ENCODE assay signal across 30 cellular contexts in the genomic region with DNA sequence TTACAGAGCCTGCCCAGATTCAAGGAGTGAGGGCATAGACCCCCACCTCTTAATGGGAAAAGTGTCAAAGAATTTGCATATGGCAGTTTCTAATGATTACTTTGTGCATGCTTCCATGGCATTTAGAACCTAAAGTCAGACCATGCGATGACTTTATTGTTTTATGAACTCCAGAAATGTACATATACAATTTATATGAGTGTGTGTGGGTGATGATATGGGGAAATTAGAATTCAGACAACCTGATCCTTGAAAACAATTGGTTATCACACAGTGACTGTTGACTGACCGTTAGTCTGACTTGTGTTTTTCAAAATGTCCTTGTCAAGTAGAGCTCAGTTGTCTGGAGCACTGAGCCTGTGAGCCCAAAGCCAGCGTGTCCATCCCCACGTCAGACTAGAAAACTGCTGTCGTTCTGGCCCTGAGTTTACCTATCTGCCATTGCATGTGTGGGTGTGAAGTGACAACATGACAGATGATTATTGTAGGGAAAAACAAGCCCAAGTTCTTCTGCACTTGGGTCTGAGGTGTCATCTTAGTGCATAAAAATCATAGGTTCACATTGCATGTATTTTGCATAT.
"Had no signal": no experiment of that assay in that cellular context is flagged by ENCODE, and none has a peak within 500 bp of the region (broad histone marks: within the 10 kb centered on the region; RNA-seq: fewer than 3 reads in every experiment).

No MANE protein-coding gene starts in this region.

- H3K9me3 ChIP-seq: body of pancreas, colonic mucosa, esophagus squamous epithelium, gastroesophageal sphincter, heart right ventricle had no signal

- H3K36me3 ChIP-seq: cardiac muscle cell, colonic mucosa, esophagus squamous epithelium, gastroesophageal sphincter, heart right ventricle had no signal

- H3K36me3 Mint-ChIP-seq: activated naive CD8-positive, alpha-beta T cell had no signal

- DNase-seq: activated CD4-positive, alpha-beta memory T cell treated with anti-CD3 and anti-CD28 coated beads, Interleukin-2, amount 10 ng/mL, durations not matched to agents 7 days and 5 days; activated CD4-positive, alpha-beta T cell treated with anti-CD3 and anti-CD28 coated beads for 36 hours; activated CD4-positive, alpha-beta T cell treated with anti-CD3 and anti-CD28 coated beads, Interleukin-2, amount 10 ng/mL, durations not matched to agents 24 days and 14 days; activated CD4-positive, alpha-beta T cell treated with anti-CD3 and anti-CD28 coated beads, Interleukin-2, amount 50 U/mL, for 4 hours; activated CD4-positive, CD25-positive, alpha-beta regulatory T cell; activated CD4-positive, CD25-positive, alpha-beta regulatory T cell treated with anti-CD3 and anti-CD28 coated beads, Interleukin-2, amount 50 U/mL, for 72 hours; activated effector memory CD4-positive, alpha-beta T cell treated with Interleukin-2 at 50 U/mL for 16 hours; activated gamma-delta T cell treated with Interleukin-2 at 50 U/mL for 16 hours; activated naive CD4-positive, alpha-beta T cell treated with anti-CD3 and anti-CD28 coated beads, Interleukin-2, amount 50 U/mL, for 16 hours; activated naive CD4-positive, alpha-beta T cell treated with Interleukin-2 at 50 U/mL for 16 hours; activated T-cell treated with anti-CD3 and anti-CD28 coated beads, Interleukin-2, amount 50 U/mL, for 4 hours; amygdala; aorta; body of pancreas; central memory CD4-positive, alpha-beta T cell; cerebellar nuclear complex; effector CD8-positive, alpha-beta T cell; esophagus squamous epithelium; foreskin melanocyte; heart right ventricle; T-helper 1 cell; T-helper 17 cell; T1000 had no signal

- ATAC-seq: activated CD4-positive, alpha-beta T cell treated with anti-CD3 and anti-CD28 coated beads for 36 hours; activated T-cell treated with anti-CD3 and anti-CD28 coated beads, Interleukin-2, amount 50 U/mL, for 4 hours; activated T-helper 17 cell treated with anti-CD3 and anti-CD28 coated beads, Interleukin-2, amount 50 U/mL, for 72 hours; body of pancreas; gastroesophageal sphincter; heart right ventricle; T-helper 17 cell had no signal

- H3K9me3 Mint-ChIP-seq: activated CD4-positive, alpha-beta memory T cell treated with anti-CD3 and anti-CD28 coated beads, Interleukin-2, amount 10 ng/mL, durations not matched to agents 7 days and 5 days; activated CD4-positive, alpha-beta T cell treated with anti-CD3 and anti-CD28 coated beads, Interleukin-2, amount 10 ng/mL, durations not matched to agents 24 days and 14 days; activated T-cell treated with anti-CD3 and anti-CD28 coated beads, Interleukin-2, amount 50 U/mL, for 4 hours; activated T-helper 17 cell treated with anti-CD3 and anti-CD28 coated beads, Interleukin-2, amount 50 U/mL, for 72 hours; T-helper 2 cell treated with Interferon-gamma antibody and Interleukin-4, amounts not matched to agents 5 μg/mL and 100 μg/mL, for 36 hours had no signal

- H3K27ac ChIP-seq: body of pancreas, cardiac muscle cell, colonic mucosa, epithelial cell of prostate, esophagus squamous epithelium, gastroesophageal sphincter, heart right ventricle had no signal

- H3K27ac Mint-ChIP-seq: activated CD4-positive, alpha-beta memory T cell treated with anti-CD3 and anti-CD28 coated beads, Interleukin-2, amount 10 ng/mL, durations not matched to agents 7 days and 5 days; activated CD4-positive, alpha-beta T cell treated with anti-CD3 and anti-CD28 coated beads for 36 hours; activated CD4-positive, alpha-beta T cell treated with anti-CD3 and anti-CD28 coated beads, Interleukin-2, amount 10 ng/mL, durations not matched to agents 24 days and 14 days; activated naive CD8-positive, alpha-beta T cell; activated T-helper 17 cell treated with anti-CD3 and anti-CD28 coated beads, Interleukin-2, amount 50 U/mL, for 72 hours; T-helper 17 cell; T-helper 2 cell treated with Interferon-gamma antibody and Interleukin-4, amounts not matched to agents 5 μg/mL and 100 μg/mL, for 36 hours had no signal

- H3K4me1 ChIP-seq: esophagus squamous epithelium, gastroesophageal sphincter, heart right ventricle had no signal

- H3K4me3 ChIP-seq: body of pancreas, cardiac muscle cell, colonic mucosa, esophagus squamous epithelium, gastroesophageal sphincter, heart right ventricle had no signal

- H3K27me3 ChIP-seq: body of pancreas, colonic mucosa, esophagus squamous epithelium had no signal

- H3K4me3 Mint-ChIP-seq: activated CD4-positive, alpha-beta memory T cell treated with anti-CD3 and anti-CD28 coated beads, Interleukin-2, amount 10 ng/mL, durations not matched to agents 7 days and 5 days; activated CD4-positive, alpha-beta T cell treated with anti-CD3 and anti-CD28 coated beads for 36 hours; activated CD4-positive, alpha-beta T cell treated with anti-CD3 and anti-CD28 coated beads, Interleukin-2, amount 10 ng/mL, durations not matched to agents 24 days and 14 days; activated naive CD8-positive, alpha-beta T cell; activated T-cell treated with anti-CD3 and anti-CD28 coated beads, Interleukin-2, amount 50 U/mL, for 4 hours; activated T-helper 17 cell treated with anti-CD3 and anti-CD28 coated beads, Interleukin-2, amount 50 U/mL, for 72 hours; T-helper 17 cell; T-helper 2 cell treated with Interferon-gamma antibody and Interleukin-4, amounts not matched to agents 5 μg/mL and 100 μg/mL, for 36 hours had no signal

- H3K4me1 Mint-ChIP-seq: activated CD4-positive, alpha-beta memory T cell treated with anti-CD3 and anti-CD28 coated beads, Interleukin-2, amount 10 ng/mL, durations not matched to agents 7 days and 5 days; activated CD4-positive, alpha-beta T cell treated with anti-CD3 and anti-CD28 coated beads for 36 hours; activated CD4-positive, alpha-beta T cell treated with anti-CD3 and anti-CD28 coated beads, Interleukin-2, amount 10 ng/mL, durations not matched to agents 24 days and 14 days; activated T-helper 17 cell treated with anti-CD3 and anti-CD28 coated beads, Interleukin-2, amount 50 U/mL, for 72 hours; T-helper 17 cell had no signal
